ENCODE assay signal across 8 cellular contexts in the genomic region with DNA sequence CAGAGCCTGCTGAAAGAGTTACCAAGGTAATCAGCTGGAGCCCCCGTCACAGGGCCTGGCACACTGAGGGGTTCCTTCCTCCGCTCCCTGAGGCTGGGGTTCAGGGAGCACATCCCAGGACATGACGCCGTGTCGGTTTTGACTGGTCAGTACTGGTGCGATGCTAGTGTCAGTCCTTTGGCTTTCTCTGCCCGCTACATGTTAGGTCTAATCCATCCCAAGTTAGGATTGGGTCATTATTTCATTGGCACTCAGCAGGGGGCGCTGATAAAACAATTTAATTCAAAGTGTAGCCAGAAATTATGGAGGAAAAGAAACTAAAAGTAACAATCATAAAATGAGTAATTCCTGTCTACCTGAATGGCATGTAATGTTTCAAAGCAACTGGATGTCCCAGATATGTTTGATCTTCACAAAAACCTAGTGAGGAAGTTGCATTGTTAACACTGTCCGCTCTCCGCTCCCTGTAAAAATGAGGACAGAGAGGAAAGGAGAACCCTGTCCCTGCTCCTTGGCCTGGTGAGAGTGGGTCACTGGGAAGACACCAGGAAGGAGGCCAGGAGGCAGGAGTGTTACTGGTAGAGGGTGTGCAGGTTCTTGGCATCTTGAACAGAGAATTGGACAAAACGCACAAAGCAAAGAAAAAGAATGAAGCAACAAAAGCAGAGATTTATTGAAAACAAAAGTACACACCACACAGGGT. TPM values are rescaled to one million over a fixed set of nuclear protein-coding genes. Genes with fewer than 3 reads are reported as not detected.
A peak's percentile ranks its signal among the peaks of the same experiment; 100 is the strongest.
DNase-seq lines count a peak whose midpoint lies in the region; ATAC-seq lines count a peak whose summit lies in the region.

No MANE protein-coding gene starts in this region.

- H3K36me3 ChIP-seq in naive thymus-derived CD4-positive, alpha-beta T cell (ENCODE audit: control insufficient read depth in 2 of 3, insufficient read depth in 3 of 3, low read length in 3 of 3): no peaks in the 10 kb centered on the region

- peak overlapping the region in 1 of 10 donors; percentile 56 for H3K4me3 Mint-ChIP-seq in naive thymus-derived CD4-positive, alpha-beta T cell

- peaks cover 0 to 3% (median 0%) of the 10 kb centered on the region in 5 donors for H3K36me3 Mint-ChIP-seq in naive thymus-derived CD4-positive, alpha-beta T cell

- peaks cover 6 to 28% (median 7%) of the 10 kb centered on the region in 5 donors for H3K27me3 Mint-ChIP-seq in naive thymus-derived CD4-positive, alpha-beta T cell

- H3K27ac Mint-ChIP-seq in naive thymus-derived CD4-positive, alpha-beta T cell: peak overlapping the region in 2 of 9 donors; percentile 30 to 75

- no peaks in the 10 kb centered on the region for H3K27me3 ChIP-seq in naive thymus-derived CD4-positive, alpha-beta T cell (ENCODE audit: control insufficient read depth in 2 of 2, insufficient read depth in 2 of 2, low read length in 2 of 2)

- no peak overlapping the region for H3K4me3 ChIP-seq in naive thymus-derived CD4-positive, alpha-beta T cell (ENCODE audit: low read length)

- no peaks in the 10 kb centered on the region for H3K4me1 ChIP-seq in naive thymus-derived CD4-positive, alpha-beta T cell (ENCODE audit: control insufficient read depth in 2 of 2, insufficient read depth in 2 of 2, low read length in 2 of 2)

- CTCF ChIA-PET in naive thymus-derived CD4-positive, alpha-beta T cell (lab: Charles Lee): interaction anchor here (0.7 to 2.6 kb wide), 2 partner anchors 110 to 255 kb away, joined by 3 to 18 read pairs; no protein-coding TSS in a partner anchor

- in situ Hi-C loops in SK-MEL-5 (cut with HindIII; ENCODE audit: low pct_unique_long_range_greater_than_20kb, low sequenced_read_pairs): no loop called here

- H3K9me3 Mint-ChIP-seq in naive thymus-derived CD4-positive, alpha-beta T cell: peaks cover 0 to 13% (median 1%) of the 10 kb centered on the region in 11 donors

- no peak overlapping the region for H3K27ac ChIP-seq in naive thymus-derived CD4-positive, alpha-beta T cell (ENCODE audit: low read depth, low read length)

- POLR2A ChIA-PET in naive thymus-derived CD4-positive, alpha-beta T cell (lab: Charles Lee): no interaction called here

- peaks cover 4 to 31% (median 10%) of the 10 kb centered on the region in 7 donors for H3K4me1 Mint-ChIP-seq in naive thymus-derived CD4-positive, alpha-beta T cell

- intact Hi-C loops in naive thymus-derived CD4-positive, alpha-beta T cell (cut with micrococcal nuclease): loop anchor here in 1 of 2 donors (1.0 to 2.0 kb wide), 2 partner anchors 109 to 280 kb away; no protein-coding TSS in a partner anchor

- peak; percentile 45 for ATAC-seq in naive thymus-derived CD4-positive, alpha-beta T cell
- no peak for ATAC-seq in GM21576 (IDR thresholded peaks at IDR 0.05; ENCODE audit: unreplicated experiment)
- no peak for ATAC-seq in GM21526 (IDR thresholded peaks at IDR 0.05; ENCODE audit: low FRiP score, unreplicated experiment)

- DNase-seq in activated T-cell treated with anti-CD3 and anti-CD28 coated beads for 24 hours (ENCODE audit: low read depth): peak; percentile 20
- no peak for DNase-seq in activated T-cell treated with anti-CD3 and anti-CD28 coated beads, Interleukin-2, amount 50 U/mL, for 1 hour
- DNase-seq in SK-MEL-5 (ENCODE audit: low read depth, low spot score): peak; percentile 55
- DNase-seq in dermis microvascular lymphatic vessel endothelial cell (ENCODE audit: low read depth in 2 of 2): peak; percentile 55 to 68
- DNase-seq in naive thymus-derived CD4-positive, alpha-beta T cell: peak in 1 of 9 donors; percentile 8
- no peak for DNase-seq in HPDE6-E6E7 (ENCODE audit: extremely low spot score)

- H3K9me3 ChIP-seq in naive thymus-derived CD4-positive, alpha-beta T cell (ENCODE audit: control insufficient read depth in 2 of 3, low read length in 3 of 3): no peaks in the 10 kb centered on the region

RNA-seq across cellular contexts. Expression of a gene that starts 27.1 kb away (rescaled TPM):
- total RNA-seq in SK-MEL-5 (2014; rRNA removed; shearing (Covaris generic)): 22.2 and 23.5 TPM in 2 replicates
- polyA plus RNA-seq in SK-MEL-5 (2015; cell fraction: cytosol; rRNA removed): 28.4 and 33.1 TPM in 2 replicates
- 4.3 and 9.1 TPM in 2 replicates for polyA plus RNA-seq in SK-MEL-5 (2015; cell fraction: nucleus; rRNA removed)
- total RNA-seq in dermis microvascular lymphatic vessel endothelial cell: 3.0 and 5.9 TPM in 2 replicates
- total RNA-seq in naive thymus-derived CD4-positive, alpha-beta T cell: 1 to 10 TPM in 1 of 5 experiments, under 1 TPM in 1, not detected in 3; 0.13 to 1.5 TPM
- polyA plus RNA-seq in naive thymus-derived CD4-positive, alpha-beta T cell: not detected

RNA-seq across cellular contexts. Expression of a gene that starts 50.4 kb away (rescaled TPM):
- 8.2 and 11.0 TPM in 2 replicates for total RNA-seq in SK-MEL-5 (2014; rRNA removed; shearing (Covaris generic))
- polyA plus RNA-seq in SK-MEL-5 (2015; cell fraction: cytosol; rRNA removed): 5.8 and 13.2 TPM in 2 replicates
- polyA plus RNA-seq in SK-MEL-5 (2015; cell fraction: nucleus; rRNA removed): 5.7 and 14.6 TPM in 2 replicates
- total RNA-seq in dermis microvascular lymphatic vessel endothelial cell: 20.0 and 20.2 TPM in 2 replicates
- total RNA-seq in naive thymus-derived CD4-positive, alpha-beta T cell: 10 to 100 TPM in 2 of 5 experiments, 1 to 10 TPM in 3; 4.7 to 15.2 (median 9.0) TPM
- polyA plus RNA-seq in naive thymus-derived CD4-positive, alpha-beta T cell: 1 to 10 TPM; 6.0 to 9.7 TPM

Comparison
In these comparisons a context has a peak if more than half of its experiments do, and no peak if none do; other contexts are left out.
1. DNase-seq: peak in activated T-cell treated with anti-CD3 and anti-CD28 coated beads for 24 hours (single experiment), SK-MEL-5 (single experiment) and dermis microvascular lymphatic vessel endothelial cell (2 of 2); none in activated T-cell treated with anti-CD3 and anti-CD28 coated beads, Interleukin-2, amount 50 U/mL, for 1 hour (single experiment) and HPDE6-E6E7 (single experiment).